9 cellular contexts compared by ENCODE assay signal in the genomic region with DNA sequence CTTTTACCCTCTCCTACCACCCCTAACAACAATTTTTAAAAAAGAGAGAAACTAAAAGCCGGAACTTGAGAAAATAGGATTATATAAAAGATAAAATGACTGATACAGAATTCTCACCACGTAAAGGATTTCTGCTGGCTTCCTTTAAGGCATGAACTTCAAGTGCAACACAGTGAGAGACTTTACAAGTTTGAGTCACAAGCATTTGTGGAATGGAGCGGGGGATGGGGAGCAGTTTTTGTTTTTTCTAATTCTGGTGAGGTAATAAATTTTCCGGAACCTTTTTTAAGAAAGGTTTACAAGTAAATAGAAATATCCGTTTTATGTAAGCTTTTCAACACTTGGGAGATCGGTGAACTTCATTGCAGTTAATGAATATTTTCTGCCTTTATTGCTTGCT. TPM values are rescaled to one million over a fixed set of nuclear protein-coding genes. Genes with fewer than 3 reads are reported as not detected.
DNase-seq lines count a peak whose midpoint lies in the region; ATAC-seq and TF ChIP-seq lines count a peak whose summit lies in the region.
"Had no signal": no experiment of that assay in that cellular context is flagged by ENCODE, and none has a peak within 500 bp of the region (broad histone marks: within the 10 kb centered on the region; RNA-seq: fewer than 3 reads in every experiment).

No MANE protein-coding gene starts in this region.

- H3K79me2 ChIP-seq in MM.1S (ENCODE audit: low read length) (peaks cover 11% of the 10 kb centered on the region), parathyroid adenoma (no peaks in the 10 kb centered on the region)

- no peaks in the 10 kb centered on the region for H3K27me3 ChIP-seq in MM.1S (replicated peaks; ENCODE audit: insufficient read depth, low read length)
- H3K27me3 ChIP-seq in parathyroid adenoma (ENCODE audit: control insufficient read depth, insufficient read depth, low read length): no peaks in the 10 kb centered on the region

- H3K27ac ChIP-seq in MM.1S (ENCODE audit: low read length) (no peak overlapping the region), parathyroid adenoma (peak overlapping the region; percentile 89)

- H3K4me1 ChIP-seq in MM.1S (ENCODE audit: low read length) (peaks cover 14% of the 10 kb centered on the region), parathyroid adenoma (peaks cover 11% of the 10 kb centered on the region)

- H3K4me3 Mint-ChIP-seq in CD14-positive monocyte: peak overlapping the region in 1 of 2 donors; percentile 69

- DNase-seq in NCI-H1417 (lab: John Stamatoyannopoulos, UW): peak in 2 of 3 experiments; percentile 55 to 77
- DNase-seq in NCI-H1417 treated with DMSO at 0.1 percent for 48 hours (lab: John Stamatoyannopoulos, UW): no peak
- DNase-seq in MM.1S: no peak
- DNase-seq in fibroblast of villous mesenchyme (ENCODE audit: low read depth): peak; percentile 38
- no peak for DNase-seq in NCI-H2171 treated with DMSO at 0.1 percent for 48 hours (lab: John Stamatoyannopoulos, UW)
- no peak for DNase-seq in CD14-positive monocyte (ENCODE audit: low spot score)
- DNase-seq: activated T-cell treated with anti-CD3 and anti-CD28 coated beads for 4 hours had no signal

- peak overlapping the region; percentile 67 for H2AFZ ChIP-seq in MM.1S (ENCODE audit: low read length)
- H2AFZ ChIP-seq in parathyroid adenoma: peak overlapping the region; percentile 90

- intact Hi-C loops in CD14-positive monocyte (cut with micrococcal nuclease): no loop called here

- H3K9me3 Mint-ChIP-seq in CD14-positive monocyte: peaks cover 0 to 15% (median 5%) of the 10 kb centered on the region in 7 donors

- no peaks in the 10 kb centered on the region for H3K9me2 ChIP-seq in MM.1S (replicated peaks; ENCODE audit: insufficient read depth, low read length)

- peaks cover 13% of the 10 kb centered on the region for H3K4me1 Mint-ChIP-seq in CD14-positive monocyte

- H3K9me3 ChIP-seq in MM.1S (replicated peaks; ENCODE audit: insufficient read depth, low read length) (no peaks in the 10 kb centered on the region), parathyroid adenoma (ENCODE audit: control insufficient read depth, low read length) (no peaks in the 10 kb centered on the region)

- H4K20me1 ChIP-seq in MM.1S (ENCODE audit: insufficient read depth, low read length): no peaks in the 10 kb centered on the region

- no peaks in the 10 kb centered on the region; the same call in 1 of the 2 replicates for H3K36me3 ChIP-seq in MM.1S (replicated peaks; ENCODE audit: insufficient read depth, low read length)
- no peaks in the 10 kb centered on the region for H3K36me3 ChIP-seq in parathyroid adenoma (ENCODE audit: control insufficient read depth, insufficient read depth, low read length)

- TF ChIP-seq CTCF in MM.1S (IDR thresholded peaks at IDR 0.05; ENCODE audit: low read length) (no peak), fibroblast of villous mesenchyme (IDR thresholded peaks at IDR 0.05; ENCODE audit: insufficient read depth, low read depth, low read length) (no peak), parathyroid adenoma (IDR thresholded peaks at IDR 0.05) (no peak), CD14-positive monocyte (IDR thresholded peaks at IDR 0.05) (no peak)

- no peak overlapping the region for H3K9ac ChIP-seq in MM.1S (ENCODE audit: low read length)
- H3K9ac ChIP-seq in parathyroid adenoma: no peak overlapping the region

- H3F3A ChIP-seq in MM.1S (ENCODE audit: insufficient read depth, low read length): peaks cover 17% of the 10 kb centered on the region

- peaks cover 48 to 70% (median 52%) of the 10 kb centered on the region in 3 donors for H3K27me3 Mint-ChIP-seq in CD14-positive monocyte (ENCODE audit: low read depth in 3 of 3)

- no peak overlapping the region for H3K27ac Mint-ChIP-seq in CD14-positive monocyte

- no peak for ATAC-seq in GM18868 (IDR thresholded peaks at IDR 0.05; ENCODE audit: unreplicated experiment)

- H3K4me2 ChIP-seq in MM.1S (ENCODE audit: low read depth, low read length): peak overlapping the region; percentile 94
- H3K4me2 ChIP-seq in parathyroid adenoma (ENCODE audit: low read length): peak overlapping the region; percentile 74

- peaks cover 0 to 8% of the 10 kb centered on the region in 2 donors for H3K36me3 Mint-ChIP-seq in CD14-positive monocyte

- H3K4me3 ChIP-seq in MM.1S (ENCODE audit: low read length): peak overlapping the region; percentile 69
- H3K4me3 ChIP-seq in fibroblast of villous mesenchyme (ENCODE audit: low read depth, low read length): peak overlapping the region; percentile 67
- H3K4me3 ChIP-seq in parathyroid adenoma (ENCODE audit: low read depth, low read length): no peak overlapping the region

RNA-seq across cellular contexts. Expression of gene CDH2, which starts 1.8 kb away (rescaled TPM):
- total RNA-seq in fibroblast of villous mesenchyme: 74.7 and 89.2 TPM in 2 replicates
- under 1 TPM; 0.08 to 0.32 TPM for polyA plus RNA-seq in CD14-positive monocyte

Comparison
In these comparisons a context has a peak if more than half of its experiments do, and no peak if none do; other contexts are left out.
1. DNase-seq: peak in NCI-H1417 (2 of 3) and fibroblast of villous mesenchyme (single experiment); none in NCI-H1417 treated with DMSO at 0.1 percent for 48 hours (single experiment), MM.1S (single experiment), NCI-H2171 treated with DMSO at 0.1 percent for 48 hours (single experiment) and CD14-positive monocyte (single experiment).